ENCODE assay signal across 24 cellular contexts in genomic region chr17:43027091-43028032, GRCh38. TPM values are rescaled to one million over a fixed set of nuclear protein-coding genes. Genes with fewer than 3 reads are reported as not detected.
DNase-seq lines count a peak whose midpoint lies in the region; ATAC-seq and TF ChIP-seq lines count a peak whose summit lies in the region.
"Had no signal": no experiment of that assay in that cellular context is flagged by ENCODE, and none has a peak within 500 bp of the region (broad histone marks: within the 10 kb centered on the region; RNA-seq: fewer than 3 reads in every experiment).

No MANE protein-coding gene starts in this region.

- no peak overlapping the region for H2AK5ac ChIP-seq in H9 (ENCODE audit: insufficient read length, low read length)

- no peak overlapping the region for H3K56ac ChIP-seq in H9 (ENCODE audit: insufficient read length, low read depth, low read length)

- no peak overlapping the region for H3K4ac ChIP-seq in H9 (ENCODE audit: low read depth, low read length)

- H3K9me3 ChIP-seq in H9 (ENCODE audit: control insufficient read depth, low read depth, low read length) (no peaks in the 10 kb centered on the region), endodermal cell (ENCODE audit: control insufficient read depth, low read length) (no peaks in the 10 kb centered on the region), neural progenitor cell (ENCODE audit: low read depth) (no peaks in the 10 kb centered on the region)
- H3K9me3 ChIP-seq: esophagus squamous epithelium, gastroesophageal sphincter, tibial nerve had no signal

- H4K5ac ChIP-seq in H9 (ENCODE audit: insufficient read length, low read depth, low read length), result no peak overlapping the region

- H2BK120ac ChIP-seq in H9 (ENCODE audit: low read depth, low read length, poor library complexity, severe bottlenecking), result no peak overlapping the region

- H3K79me2 ChIP-seq in H9 (ENCODE audit: insufficient read depth, low read length) (no peaks in the 10 kb centered on the region), neural progenitor cell (ENCODE audit: low read depth) (peaks cover 16% of the 10 kb centered on the region)

- H3K4me1 ChIP-seq in H9 (ENCODE audit: insufficient read depth, low read length), result peaks cover 10% of the 10 kb centered on the region; the same call in 1 of the 2 replicates
- peaks cover 5% of the 10 kb centered on the region for H3K4me1 ChIP-seq in endodermal cell (ENCODE audit: control insufficient read depth, insufficient read depth, low read length)
- H3K4me1 ChIP-seq in neural progenitor cell, result peaks cover 26% of the 10 kb centered on the region

- H2BK15ac ChIP-seq in H9 (ENCODE audit: low read depth, low read length), result no peak overlapping the region

- H3F3A ChIP-seq in neural progenitor cell (ENCODE audit: low read depth), result peaks cover 32% of the 10 kb centered on the region

- H3K4me3 ChIP-seq in endodermal cell (ENCODE audit: low read length) (no peak overlapping the region), neural progenitor cell (no peak overlapping the region)
- H3K4me3 ChIP-seq: esophagus squamous epithelium, gastroesophageal sphincter, tibial nerve had no signal

- H4K20me1 ChIP-seq in H9 (ENCODE audit: control insufficient read depth, insufficient read depth, insufficient read length), result no peaks in the 10 kb centered on the region
- no peaks in the 10 kb centered on the region for H4K20me1 ChIP-seq in neural progenitor cell (ENCODE audit: low read depth)

- no peak for TF ChIP-seq CTCF in H9 (conservative IDR thresholded peaks at IDR 0.05)
- no peak for TF ChIP-seq CTCF in endodermal cell (conservative IDR thresholded peaks at IDR 0.05)
- TF ChIP-seq CTCF in neural progenitor cell (IDR thresholded peaks at IDR 0.05), result no peak

- H3K27me3 Mint-ChIP-seq in H9 (ENCODE audit: low read depth) (no peaks in the 10 kb centered on the region), endodermal cell (ENCODE audit: insufficient read depth) (no peaks in the 10 kb centered on the region), neural progenitor cell (ENCODE audit: insufficient read depth, low read depth) (peaks cover 12% of the 10 kb centered on the region)
- H3K27me3 Mint-ChIP-seq: activated CD4-positive, alpha-beta T cell treated with anti-CD3 and anti-CD28 coated beads for 36 hours had no signal

- H3K9ac ChIP-seq in H9 (ENCODE audit: extremely low read depth, insufficient read length, low read length), result no peak overlapping the region
- no peak overlapping the region for H3K9ac ChIP-seq in endodermal cell (ENCODE audit: extremely low read depth, low read length, poor library complexity, severe bottlenecking)
- H3K9ac ChIP-seq in neural progenitor cell, result no peak overlapping the region

- no peak overlapping the region for H3T11ph ChIP-seq in H9 (ENCODE audit: low read length)

- WGBS in H9 (ENCODE audit: extremely low coverage, insufficient read length, low lambda C conversion rate), result no CpG with 5 or more reads among the region's 9 CpGs
- 79 to 87% methylated on average over 4 to 7 of the region's 9 CpGs for WGBS in endodermal cell (ENCODE audit: insufficient coverage in 1 of 2, insufficient read length in 1 of 2), 2 experiments

- H4K8ac ChIP-seq in H9 (replicated peaks; ENCODE audit: insufficient read length, low read depth, low read length), result no peak overlapping the region

- H3K23me2 ChIP-seq in H9 (ENCODE audit: insufficient read length, low read depth, low read length, poor library complexity, severe bottlenecking), result peaks cover 12% of the 10 kb centered on the region

- no peak overlapping the region for H3K18ac ChIP-seq in H9 (ENCODE audit: insufficient read length, low read depth, low read length)

- H2AFZ ChIP-seq in H9 (ENCODE audit: low read length), result no peak overlapping the region
- no peak overlapping the region for H2AFZ ChIP-seq in neural progenitor cell (replicated peaks)

- no peak overlapping the region for H2BK12ac ChIP-seq in H9 (ENCODE audit: insufficient read length, low read depth, low read length)

- ATAC-seq in GM18505 (IDR thresholded peaks at IDR 0.05; ENCODE audit: unreplicated experiment), result no peak
- ATAC-seq: activated CD4-positive, alpha-beta T cell treated with anti-CD3 and anti-CD28 coated beads for 36 hours; activated naive CD4-positive, alpha-beta T cell treated with anti-CD3 and anti-CD28 coated beads, Interleukin-2, amount 50 U/mL, for 72 hours; CD8-positive, alpha-beta T cell; gastroesophageal sphincter; left ventricle myocardium superior; stimulated activated naive CD8-positive, alpha-beta T cell treated with anti-CD3 and anti-CD28 coated beads, Interleukin-15, amount 100 ng/mL, for 72 hours had no signal

- H3K14ac ChIP-seq in H9 (ENCODE audit: insufficient read depth, low read length), result no peak overlapping the region

- H3K79me1 ChIP-seq in H9 (ENCODE audit: insufficient read depth, low read depth, low read length, poor library complexity, severe bottlenecking), result no peaks in the 10 kb centered on the region

- H3K4me2 ChIP-seq in H9 (ENCODE audit: insufficient read depth, insufficient read length, low read length) (peak overlapping the region; percentile 3), neural progenitor cell (peak overlapping the region; percentile 90)

- no peaks in the 10 kb centered on the region for H3K9me3 Mint-ChIP-seq in H9
- no peaks in the 10 kb centered on the region for H3K9me3 Mint-ChIP-seq in endodermal cell
- H3K9me3 Mint-ChIP-seq in neural progenitor cell, result peaks cover 2% of the 10 kb centered on the region
- H3K9me3 Mint-ChIP-seq: activated naive CD4-positive, alpha-beta T cell treated with anti-CD3 and anti-CD28 coated beads, Interleukin-2, amount 50 U/mL, for 72 hours; CD8-positive, alpha-beta T cell; stimulated activated naive CD8-positive, alpha-beta T cell treated with anti-CD3 and anti-CD28 coated beads, Interleukin-15, amount 100 ng/mL, for 72 hours had no signal

- H3K27ac ChIP-seq in H9 (ENCODE audit: insufficient read length, low read depth, low read length) (no peak overlapping the region), endodermal cell (ENCODE audit: low read depth, low read length) (no peak overlapping the region), neural progenitor cell (no peak overlapping the region)
- H3K27ac ChIP-seq: esophagus squamous epithelium, tibial nerve had no signal

- no peak overlapping the region for H3K23ac ChIP-seq in H9 (ENCODE audit: insufficient read length, low read depth, low read length)

- DNase-seq in H9, result peak; percentile 80
- DNase-seq in endodermal cell, result peak; percentile 80
- DNase-seq in neural progenitor cell (ENCODE audit: low spot score), result no peak
- no peak for DNase-seq in activated gamma-delta T cell (lab: John Stamatoyannopoulos, UW)
- no peak for DNase-seq in NCI-H2107 treated with DMSO at 0.1 percent for 48 hours (lab: John Stamatoyannopoulos, UW; ENCODE audit: unreplicated experiment)
- DNase-seq: activated CD4-positive, alpha-beta T cell treated with anti-CD3 and anti-CD28 coated beads for 36 hours; CD8-positive, alpha-beta T cell; DMS53; effector memory CD4-positive, alpha-beta T cell; esophagus squamous epithelium; KBM-7; left ventricle myocardium superior; midbrain; NCI-H1694; NCI-H748 treated with DMSO at 0.1 percent for 48 hours; nucleus accumbens; Right ventricle myocardium superior; stimulated activated CD4-positive, alpha-beta T cell treated with anti-CD3 and anti-CD28 coated beads, Interleukin-4, amount 100 ng/mL, for 24 hours; stimulated activated naive CD8-positive, alpha-beta T cell treated with anti-CD3 and anti-CD28 coated beads, Interleukin-15, amount 100 ng/mL, for 72 hours had no signal

- no peak for TF ChIP-seq POLR2A in GM18505 (IDR thresholded peaks at IDR 0.05; ENCODE audit: borderline replicate concordance, extremely low read depth, insufficient read depth, insufficient read length)

- H2BK5ac ChIP-seq in H9 (ENCODE audit: insufficient read length, low read length), result no peak overlapping the region

- peak overlapping the region; percentile 76 to 90 (median 85) for H3K27ac Mint-ChIP-seq in H9
- no peak overlapping the region for H3K27ac Mint-ChIP-seq in endodermal cell
- H3K27ac Mint-ChIP-seq in neural progenitor cell, result peak overlapping the region; percentile 54
- H3K27ac Mint-ChIP-seq: activated CD4-positive, alpha-beta T cell treated with anti-CD3 and anti-CD28 coated beads for 36 hours; CD8-positive, alpha-beta T cell; stimulated activated naive CD8-positive, alpha-beta T cell treated with anti-CD3 and anti-CD28 coated beads, Interleukin-15, amount 100 ng/mL, for 72 hours had no signal

- H3K36me3 ChIP-seq in endodermal cell (ENCODE audit: control insufficient read depth, insufficient read depth, low read length) (no peaks in the 10 kb centered on the region), neural progenitor cell (no peaks in the 10 kb centered on the region)
- H3K36me3 ChIP-seq: esophagus squamous epithelium, gastroesophageal sphincter, tibial nerve had no signal

- H3K4me3 Mint-ChIP-seq in H9 (peak overlapping the region; percentile 50 to 67), endodermal cell (no peak overlapping the region), neural progenitor cell (peak overlapping the region; percentile 47)
- H3K4me3 Mint-ChIP-seq: activated CD4-positive, alpha-beta T cell treated with anti-CD3 and anti-CD28 coated beads for 36 hours; stimulated activated naive CD8-positive, alpha-beta T cell treated with anti-CD3 and anti-CD28 coated beads, Interleukin-15, amount 100 ng/mL, for 72 hours had no signal

- H2BK20ac ChIP-seq in H9 (ENCODE audit: low read depth, low read length, poor library complexity, severe bottlenecking), result no peak overlapping the region

- no peaks in the 10 kb centered on the region for H3K27me3 ChIP-seq in H9 (ENCODE audit: insufficient read depth, low read length)
- no peaks in the 10 kb centered on the region for H3K27me3 ChIP-seq in endodermal cell (ENCODE audit: control insufficient read depth, insufficient read depth, low read length, poor library complexity, severe bottlenecking)
- no peaks in the 10 kb centered on the region for H3K27me3 ChIP-seq in neural progenitor cell
- H3K27me3 ChIP-seq: esophagus squamous epithelium, gastroesophageal sphincter, tibial nerve had no signal

- H3K36me3 Mint-ChIP-seq in H9 (ENCODE audit: insufficient read depth in 1 of 3, low read depth in 3 of 3) (peaks cover 10 to 30% (median 25%) of the 10 kb centered on the region in 3 experiments; a peak in 6 of 7 replicates), endodermal cell (ENCODE audit: low read depth) (peaks cover 21% of the 10 kb centered on the region), neural progenitor cell (peaks cover 15% of the 10 kb centered on the region)
- H3K36me3 Mint-ChIP-seq: activated naive CD4-positive, alpha-beta T cell treated with anti-CD3 and anti-CD28 coated beads, Interleukin-2, amount 50 U/mL, for 72 hours had no signal

- no peak overlapping the region for H4K91ac ChIP-seq in H9 (ENCODE audit: insufficient read length, low read depth, low read length)

- peaks cover 45 to 56% of the 10 kb centered on the region in 2 experiments for H3K4me1 Mint-ChIP-seq in H9
- H3K4me1 Mint-ChIP-seq in endodermal cell, result peaks cover 28% of the 10 kb centered on the region
- H3K4me1 Mint-ChIP-seq in neural progenitor cell, result peaks cover 29% of the 10 kb centered on the region

RNA-seq across cellular contexts. Expression of gene RND2, which starts 2.3 kb away (rescaled TPM):
- total RNA-seq in H9 (2021), result 47.8 and 50.7 TPM in 2 replicates
- total RNA-seq in endodermal cell, result 10 to 100 TPM; 36.1 to 55.5 TPM
- 85.1 TPM for polyA plus RNA-seq in endodermal cell (2013, experiment 1 of 2)
- 79.7 TPM for polyA plus RNA-seq in endodermal cell (2013, experiment 2 of 2)
- 35.0 and 46.0 TPM in 2 replicates for total RNA-seq in neural progenitor cell (ENCODE audit: low replicate concordance)
- total RNA-seq: activated naive CD4-positive, alpha-beta T cell treated with anti-CD3 and anti-CD28 coated beads, Interleukin-2, amount 50 U/mL, for 72 hours; H4 had no signal

RNA-seq across cellular contexts. Expression of gene VAT1, which starts 5.2 kb away (rescaled TPM):
- 262 and 274 TPM in 2 replicates for total RNA-seq in H9 (2021)
- total RNA-seq in endodermal cell, result 100 to 1,000 TPM; 306 to 402 TPM
- polyA plus RNA-seq in endodermal cell (2013, experiment 1 of 2), result 281 TPM
- polyA plus RNA-seq in endodermal cell (2013, experiment 2 of 2), result 251 TPM
- 94.7 and 185 TPM in 2 replicates for total RNA-seq in neural progenitor cell (ENCODE audit: low replicate concordance)

RNA-seq across cellular contexts. Expression of gene IFI35, which starts 20.8 kb away (rescaled TPM):
- total RNA-seq in H9 (2021) (3.1 and 4.2 TPM in 2 replicates), endodermal cell (1 to 10 TPM; 3.0 to 5.1 TPM), neural progenitor cell (ENCODE audit: low replicate concordance) (0.96 TPM in 1 of 2 replicates, not detected in the other)
- polyA plus RNA-seq in endodermal cell (2013, experiment 1 of 2), result 1.8 TPM
- polyA plus RNA-seq in endodermal cell (2013, experiment 2 of 2), result 1.2 TPM

RNA-seq across cellular contexts. Expression of gene RPL27, which starts 29.1 kb away (rescaled TPM):
- total RNA-seq in H9 (2021) (1,514 and 1,552 TPM in 2 replicates), endodermal cell (1,000 to 10,000 TPM; 1,077 to 1,196 TPM), neural progenitor cell (ENCODE audit: low replicate concordance) (1,535 and 1,934 TPM in 2 replicates)
- 1,840 TPM for polyA plus RNA-seq in endodermal cell (2013, experiment 1 of 2)
- polyA plus RNA-seq in endodermal cell (2013, experiment 2 of 2), result 1,865 TPM

RNA-seq across cellular contexts. Expression of gene RUNDC1, which starts 47.0 kb away (rescaled TPM):
- 18.3 and 18.8 TPM in 2 replicates for total RNA-seq in H9 (2021)
- total RNA-seq in endodermal cell, result 10 to 100 TPM; 17.7 to 18.5 TPM
- polyA plus RNA-seq in endodermal cell (2013, experiment 1 of 2), result 13.4 TPM
- polyA plus RNA-seq in endodermal cell (2013, experiment 2 of 2), result 11.3 TPM
- total RNA-seq in neural progenitor cell (ENCODE audit: low replicate concordance), result 11.4 and 12.6 TPM in 2 replicates

Comparison
In these comparisons a context has a peak if more than half of its experiments do, and no peak if none do; other contexts are left out.
1. DNase-seq: peak in H9 (single experiment) and endodermal cell (single experiment); none in neural progenitor cell (single experiment), activated gamma-delta T cell (single experiment) and NCI-H2107 treated with DMSO at 0.1 percent for 48 hours (single experiment).